ENCODE assay signal across 27 cellular contexts in genomic region chr2:22854588-22854987, GRCh38.
"Had no signal": no experiment of that assay in that cellular context is flagged by ENCODE, and none has a peak within 500 bp of the region (broad histone marks: within the 10 kb centered on the region; RNA-seq: fewer than 3 reads in every experiment).

No MANE protein-coding gene starts in this region.

- H3K4me3 ChIP-seq: esophagus squamous epithelium, hepatocyte, sigmoid colon, smooth muscle cell, suprapubic skin, transverse colon had no signal

- H3K9me3 ChIP-seq: esophagus squamous epithelium, sigmoid colon, transverse colon had no signal

- DNase-seq: activated CD4-positive, alpha-beta memory T cell treated with anti-CD3 and anti-CD28 coated beads, Interleukin-2, amount 10 ng/mL, durations not matched to agents 7 days and 5 days; activated CD4-positive, alpha-beta T cell treated with anti-CD3 and anti-CD28 coated beads, Interleukin-2, amount 10 ng/mL, durations not matched to agents 24 days and 14 days; activated CD4-positive, CD25-positive, alpha-beta regulatory T cell treated with anti-CD3 and anti-CD28 coated beads, Interleukin-2, amount 50 U/mL, for 72 hours; activated gamma-delta T cell treated with Interleukin-2 at 50 U/mL for 16 hours; activated naive CD4-positive, alpha-beta T cell treated with anti-CD3 and anti-CD28 coated beads, Interleukin-2, amount 50 U/mL, for 16 hours; activated T-cell treated with anti-CD3 and anti-CD28 coated beads, Interleukin-2, amount 50 U/mL, for 4 hours; amniotic stem cell; central memory CD4-positive, alpha-beta T cell; effector CD4-positive, alpha-beta T cell; esophagus squamous epithelium; kidney; natural killer cell; sigmoid colon; stimulated activated CD4-positive, alpha-beta T cell treated with anti-CD3 and anti-CD28 coated beads, Interleukin-1b, Interleukin-23, amount 100 ng/mL, for 48 hours; stimulated activated CD4-positive, alpha-beta T cell treated with anti-CD3 and anti-CD28 coated beads, Interleukin-4, amount 100 ng/mL, for 4 hours; stimulated activated CD8-positive, alpha-beta memory T cell treated with anti-CD3 and anti-CD28 coated beads, Interleukin-4, amount 100 ng/mL, for 48 hours; stimulated activated naive CD8-positive, alpha-beta T cell treated with anti-CD3 and anti-CD28 coated beads, Interleukin-15, amount 100 ng/mL, for 72 hours; T-helper 17 cell; transverse colon had no signal

- H3K4me3 Mint-ChIP-seq: activated CD4-positive, alpha-beta memory T cell treated with anti-CD3 and anti-CD28 coated beads, Interleukin-2, amount 10 ng/mL, durations not matched to agents 7 days and 5 days; activated CD4-positive, alpha-beta T cell treated with anti-CD3 and anti-CD28 coated beads, Interleukin-2, amount 10 ng/mL, durations not matched to agents 24 days and 14 days; activated T-cell treated with anti-CD3 and anti-CD28 coated beads, Interleukin-2, amount 50 U/mL, for 4 hours; activated T-helper 17 cell treated with anti-CD3 and anti-CD28 coated beads, Interleukin-2, amount 50 U/mL, for 72 hours; dendritic cell treated with granulocyte-macrophage colony-stimulating factor and Interleukin-4, amounts not matched to agents 40 ng/mL and 50 ng/mL, for 4 days; memory B cell; natural killer cell; stimulated activated memory B cell treated with anti-CD40 and anti-IgM and Interleukin-4, amounts not matched to agents 10 μg/mL and 1 μg/mL and 100 μg/mL, for 72 hours; stimulated activated naive CD8-positive, alpha-beta T cell treated with anti-CD3 and anti-CD28 coated beads, Interleukin-15, amount 100 ng/mL, for 72 hours; T-helper 17 cell had no signal

- H3K36me3 Mint-ChIP-seq: memory B cell; natural killer cell; stimulated activated memory B cell treated with anti-CD40 and anti-IgM and Interleukin-4, amounts not matched to agents 10 μg/mL and 1 μg/mL and 100 μg/mL, for 72 hours had no signal

- H3K36me3 ChIP-seq: esophagus squamous epithelium, sigmoid colon, suprapubic skin, transverse colon had no signal

- ATAC-seq: activated T-cell treated with anti-CD3 and anti-CD28 coated beads, Interleukin-2, amount 50 U/mL, for 4 hours; activated T-helper 17 cell treated with anti-CD3 and anti-CD28 coated beads, Interleukin-2, amount 50 U/mL, for 72 hours; natural killer cell; stimulated activated memory B cell treated with anti-CD40 and anti-IgM and Interleukin-4, amounts not matched to agents 10 μg/mL and 1 μg/mL and 100 μg/mL, for 72 hours; stimulated activated naive CD8-positive, alpha-beta T cell treated with anti-CD3 and anti-CD28 coated beads, Interleukin-15, amount 100 ng/mL, for 72 hours; T-helper 17 cell had no signal

- H3K27me3 ChIP-seq: esophagus squamous epithelium, hepatocyte, sigmoid colon, suprapubic skin, transverse colon had no signal

- H3K4me1 Mint-ChIP-seq: activated CD4-positive, alpha-beta memory T cell treated with anti-CD3 and anti-CD28 coated beads, Interleukin-2, amount 10 ng/mL, durations not matched to agents 7 days and 5 days; activated CD4-positive, alpha-beta T cell treated with anti-CD3 and anti-CD28 coated beads, Interleukin-2, amount 10 ng/mL, durations not matched to agents 24 days and 14 days; activated T-helper 17 cell treated with anti-CD3 and anti-CD28 coated beads, Interleukin-2, amount 50 U/mL, for 72 hours; memory B cell; natural killer cell; stimulated activated memory B cell treated with anti-CD40 and anti-IgM and Interleukin-4, amounts not matched to agents 10 μg/mL and 1 μg/mL and 100 μg/mL, for 72 hours; stimulated activated naive CD8-positive, alpha-beta T cell treated with anti-CD3 and anti-CD28 coated beads, Interleukin-15, amount 100 ng/mL, for 72 hours; T-helper 17 cell had no signal

- H3K4me1 ChIP-seq: esophagus squamous epithelium, sigmoid colon, suprapubic skin, transverse colon had no signal

- H3K27ac ChIP-seq: epithelial cell of prostate, esophagus squamous epithelium, hepatocyte, sigmoid colon, suprapubic skin, transverse colon had no signal

- H3K27me3 Mint-ChIP-seq: activated CD4-positive, alpha-beta memory T cell treated with anti-CD3 and anti-CD28 coated beads, Interleukin-2, amount 10 ng/mL, durations not matched to agents 7 days and 5 days; activated CD4-positive, alpha-beta T cell treated with anti-CD3 and anti-CD28 coated beads, Interleukin-2, amount 10 ng/mL, durations not matched to agents 24 days and 14 days; activated T-helper 17 cell treated with anti-CD3 and anti-CD28 coated beads, Interleukin-2, amount 50 U/mL, for 72 hours; dendritic cell treated with granulocyte-macrophage colony-stimulating factor and Interleukin-4, amounts not matched to agents 40 ng/mL and 50 ng/mL, for 4 days; stimulated activated memory B cell treated with anti-CD40 and anti-IgM and Interleukin-4, amounts not matched to agents 10 μg/mL and 1 μg/mL and 100 μg/mL, for 72 hours; stimulated activated naive CD8-positive, alpha-beta T cell treated with anti-CD3 and anti-CD28 coated beads, Interleukin-15, amount 100 ng/mL, for 72 hours; T-helper 17 cell had no signal

- H3K4me2 ChIP-seq: hepatocyte, smooth muscle cell had no signal

- H3K27ac Mint-ChIP-seq: activated CD4-positive, alpha-beta memory T cell treated with anti-CD3 and anti-CD28 coated beads, Interleukin-2, amount 10 ng/mL, durations not matched to agents 7 days and 5 days; activated CD4-positive, alpha-beta T cell treated with anti-CD3 and anti-CD28 coated beads, Interleukin-2, amount 10 ng/mL, durations not matched to agents 24 days and 14 days; activated T-helper 17 cell treated with anti-CD3 and anti-CD28 coated beads, Interleukin-2, amount 50 U/mL, for 72 hours; dendritic cell treated with granulocyte-macrophage colony-stimulating factor and Interleukin-4, amounts not matched to agents 40 ng/mL and 50 ng/mL, for 4 days; memory B cell; natural killer cell; stimulated activated memory B cell treated with anti-CD40 and anti-IgM and Interleukin-4, amounts not matched to agents 10 μg/mL and 1 μg/mL and 100 μg/mL, for 72 hours; stimulated activated naive CD8-positive, alpha-beta T cell treated with anti-CD3 and anti-CD28 coated beads, Interleukin-15, amount 100 ng/mL, for 72 hours; T-helper 17 cell had no signal

- H3K9me3 Mint-ChIP-seq: stimulated activated memory B cell treated with anti-CD40 and anti-IgM and Interleukin-4, amounts not matched to agents 10 μg/mL and 1 μg/mL and 100 μg/mL, for 72 hours had no signal

- H3K79me2 ChIP-seq: hepatocyte had no signal

- H2AFZ ChIP-seq: hepatocyte had no signal
